20 cellular contexts compared by ENCODE assay signal in the genomic region with DNA sequence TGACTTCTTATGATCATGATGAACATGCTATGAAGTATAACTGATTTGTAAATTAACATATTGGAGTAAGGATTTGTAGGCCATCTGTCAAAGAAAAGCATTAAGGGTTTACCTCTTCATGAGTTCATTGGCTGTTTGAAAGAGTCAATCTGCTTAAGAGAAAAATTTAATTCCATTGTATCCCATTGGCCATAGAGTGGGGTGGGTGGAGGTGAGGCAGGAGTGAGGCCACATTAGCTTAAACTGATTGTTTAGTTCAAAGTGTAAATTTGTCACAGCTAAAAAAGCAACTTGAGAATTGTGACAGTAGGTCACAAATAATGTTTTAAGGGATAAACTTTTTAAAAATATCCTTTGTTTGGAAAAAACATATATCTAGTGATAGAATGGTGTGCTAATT. TPM values are rescaled to one million over a fixed set of nuclear protein-coding genes. Genes with fewer than 3 reads are reported as not detected.
DNase-seq lines count a peak whose midpoint lies in the region; ATAC-seq, FAIRE-seq and TF ChIP-seq lines count a peak whose summit lies in the region.
"Had no signal": no experiment of that assay in that cellular context is flagged by ENCODE, and none has a peak within 500 bp of the region (broad histone marks: within the 10 kb centered on the region; RNA-seq: fewer than 3 reads in every experiment).

No MANE protein-coding gene starts in this region.

- DNase-seq in D341Med (ENCODE audit: low spot score) (peak; percentile 68), D721Med (ENCODE audit: insufficient read length, low spot score) (peak; percentile 62), NCI-H524 treated with DMSO at 0.1 percent for 48 hours (lab: John Stamatoyannopoulos, UW) (peak; percentile 68), T-helper 17 cell (no peak), HPDE6-E6E7 (ENCODE audit: extremely low spot score) (no peak), T1000 (lab: John Stamatoyannopoulos, UW) (no peak)
- DNase-seq: C1 segment of cervical spinal cord; Calu3; CD4-positive, alpha-beta memory T cell; COR-L47; DMS 273 treated with DMSO at 0.1 percent for 48 hours; DMS79; EL; GDM1; H9; HFFc6 had no signal

- H3K27ac Mint-ChIP-seq in T-helper 17 cell = peak overlapping the region; percentile 29
- H3K27ac Mint-ChIP-seq: GM23338, H9, HFFc6 had no signal

- ATAC-seq in T-helper 17 cell = no peak
- ATAC-seq in GM18870 (IDR thresholded peaks at IDR 0.05; ENCODE audit: unreplicated experiment) = no peak
- ATAC-seq: GM12878, GM23338, HCT116 had no signal

- peak; percentile 99 for FAIRE-seq in D721Med (lab: Jason Lieb, UNC)
- FAIRE-seq: GM12878 had no signal

- H3K9me3 ChIP-seq in T-helper 17 cell (ENCODE audit: control insufficient read depth, low read length, poor library complexity, severe bottlenecking) = no peaks in the 10 kb centered on the region

- TF ChIP-seq CTCF in D721Med (IDR thresholded peaks at IDR 0.05; ENCODE audit: insufficient read depth, missing control alignments) = no peak

- peaks cover 12% of the 10 kb centered on the region for H3K4me1 Mint-ChIP-seq in T-helper 17 cell
- H3K4me1 Mint-ChIP-seq: GM23338 had no signal

- no peaks in the 10 kb centered on the region for H3K27me3 Mint-ChIP-seq in T-helper 17 cell
- H3K27me3 Mint-ChIP-seq: CD4-positive, alpha-beta memory T cell had no signal

- H3K36me3 Mint-ChIP-seq in T-helper 17 cell (ENCODE audit: low read depth) = peaks cover 2% of the 10 kb centered on the region

- no peak overlapping the region for H3K4me3 Mint-ChIP-seq in T-helper 17 cell
- H3K4me3 Mint-ChIP-seq: CD4-positive, alpha-beta memory T cell; GM23338; H9; HFFc6 had no signal

RNA-seq across cellular contexts. Expression of a gene that starts 11.4 kb away (rescaled TPM):
- total RNA-seq in T-helper 17 cell = 1 to 10 TPM; 1.3 to 1.4 TPM

RNA-seq across cellular contexts. Expression of a gene that starts 17.1 kb away (rescaled TPM):
- total RNA-seq in T-helper 17 cell = 1 to 10 TPM; 5.5 to 5.9 TPM

Comparison
In these comparisons a context has a peak if more than half of its experiments do, and no peak if none do; other contexts are left out.
1. DNase-seq: peak in D341Med (single experiment), D721Med (single experiment) and NCI-H524 treated with DMSO at 0.1 percent for 48 hours (single experiment); none in T-helper 17 cell (0 of 3), HPDE6-E6E7 (single experiment) and T1000 (single experiment).